In genomic region chr9:98154678-98155077, GRCh38 we compare ENCODE assay signal across 24 cellular contexts.
"Had no signal": no experiment of that assay in that cellular context is flagged by ENCODE, and none has a peak within 500 bp of the region (broad histone marks: within the 10 kb centered on the region; RNA-seq: fewer than 3 reads in every experiment).

No MANE protein-coding gene starts in this region.

- H3K4me1 ChIP-seq: ascending aorta, body of pancreas had no signal

- H3K4me3 Mint-ChIP-seq: activated CD8-positive, alpha-beta T cell treated with anti-CD3 and anti-CD28 coated beads for 36 hours; activated naive CD4-positive, alpha-beta T cell treated with anti-CD3 and anti-CD28 coated beads, Interleukin-2, amount 50 U/mL, for 24 hours; central memory CD8-positive, alpha-beta T cell had no signal

- ATAC-seq: activated CD8-positive, alpha-beta T cell treated with anti-CD3 and anti-CD28 coated beads for 36 hours; body of pancreas; K562 had no signal

- H3K27ac ChIP-seq: ascending aorta, body of pancreas, SK-N-MC, WERI-Rb-1 had no signal

- H3K27me3 ChIP-seq: ascending aorta, body of pancreas had no signal

- H3K27ac Mint-ChIP-seq: activated CD8-positive, alpha-beta T cell treated with anti-CD3 and anti-CD28 coated beads for 36 hours; activated naive CD4-positive, alpha-beta T cell treated with anti-CD3 and anti-CD28 coated beads, Interleukin-2, amount 50 U/mL, for 24 hours had no signal

- DNase-seq: activated CD4-positive, alpha-beta T cell treated with anti-CD3 and anti-CD28 coated beads for 4 hours; activated CD8-positive, alpha-beta memory T cell treated with anti-CD3 and anti-CD28 coated beads, Interleukin-2, amount 50 U/mL, for 4 hours; activated CD8-positive, alpha-beta T cell treated with anti-CD3 and anti-CD28 coated beads for 36 hours; activated effector memory CD4-positive, alpha-beta T cell treated with Interleukin-2 at 50 U/mL for 16 hours; activated naive CD4-positive, alpha-beta T cell; activated T-cell treated with anti-CD3 and anti-CD28 coated beads, Interleukin-2, amount 50 U/mL, for 1 hour; amniotic stem cell; body of pancreas; Kasumi-1; NCI-H1092 treated with DMSO at 0.1 percent for 48 hours; NCI-H1417 treated with DMSO at 0.1 percent for 48 hours; NCI-H1694; NCI-H2029; NCI-H2107; NCI-H345; NCI-H510A treated with DMSO at 0.1 percent for 48 hours; SHP77 treated with DMSO at 0.1 percent for 48 hours; T-helper 1 cell; WERI-Rb-1 had no signal

- H3K9me3 Mint-ChIP-seq: activated CD8-positive, alpha-beta T cell treated with anti-CD3 and anti-CD28 coated beads for 36 hours; activated naive CD4-positive, alpha-beta T cell treated with anti-CD3 and anti-CD28 coated beads, Interleukin-2, amount 50 U/mL, for 24 hours; central memory CD8-positive, alpha-beta T cell had no signal

- H3K4me3 ChIP-seq: ascending aorta, body of pancreas, K562, SK-N-MC had no signal

- H3K9me3 ChIP-seq: ascending aorta, body of pancreas had no signal

- FAIRE-seq: K562 had no signal

- H3K27me3 Mint-ChIP-seq: activated CD8-positive, alpha-beta T cell treated with anti-CD3 and anti-CD28 coated beads for 36 hours; activated naive CD4-positive, alpha-beta T cell treated with anti-CD3 and anti-CD28 coated beads, Interleukin-2, amount 50 U/mL, for 24 hours; central memory CD8-positive, alpha-beta T cell had no signal
